ENCODE assay signal across 27 cellular contexts in genomic region chr6:159499034-159499433, GRCh38.
"Had no signal": no experiment of that assay in that cellular context is flagged by ENCODE, and none has a peak within 500 bp of the region (broad histone marks: within the 10 kb centered on the region; RNA-seq: fewer than 3 reads in every experiment).

No MANE protein-coding gene starts in this region.

- H3K27ac ChIP-seq: left lung, lower lobe of right lung, pancreas, prostate gland, skin epidermis, tibial nerve, uterus had no signal

- H3K4me3 ChIP-seq: left lung, lower lobe of right lung, pancreas, prostate gland, skin epidermis, tibial nerve, uterus had no signal

- H3K36me3 ChIP-seq: left lung, lower lobe of right lung, pancreas, prostate gland, tibial nerve, uterus had no signal

- ATAC-seq: left colon; left lung; lower lobe of right lung; naive thymus-derived CD8-positive, alpha-beta T cell; pancreas; right cardiac atrium; sciatic nerve; stimulated activated effector memory CD8-positive, alpha-beta T cell treated with anti-CD3 and anti-CD28 coated beads, Interleukin-12 subunit alpha, Interleukin-12 subunit beta, amount 100 ng/mL, for 72 hours; stimulated activated naive CD8-positive, alpha-beta T cell treated with anti-CD3 and anti-CD28 coated beads, Interleukin-15, amount 100 ng/mL, for 72 hours had no signal

- H3K4me1 ChIP-seq: left lung, lower lobe of right lung, pancreas, prostate gland, uterus had no signal

- FAIRE-seq: islet of Langerhans, kidney, pancreas had no signal

- DNase-seq: hypothalamus; immature natural killer cell; kidney; left colon; left lung; lower lobe of right lung; mammary epithelial cell; mesenchymal stem cell; naive thymus-derived CD8-positive, alpha-beta T cell; nucleus accumbens; pancreas; posterior cingulate gyrus; retina; right cardiac atrium; stimulated activated CD4-positive, alpha-beta T cell treated with anti-CD3 and anti-CD28 coated beads, Interleukin-12 subunit alpha, Interleukin-12 subunit beta, amount 100 ng/mL, for 4 hours; stimulated activated CD4-positive, alpha-beta T cell treated with anti-CD3 and anti-CD28 coated beads, Interleukin-15, amount 100 ng/mL, for 24 hours; stimulated activated CD4-positive, alpha-beta T cell treated with anti-CD3 and anti-CD28 coated beads, Interleukin-4, amount 100 ng/mL, for 24 hours; stimulated activated naive CD4-positive, alpha-beta T cell; stimulated activated naive CD8-positive, alpha-beta T cell treated with anti-CD3 and anti-CD28 coated beads, Interleukin-15, amount 100 ng/mL, for 72 hours; substantia nigra; uterus had no signal

- H3K9me3 ChIP-seq: pancreas, prostate gland, uterus had no signal

- H3K27me3 ChIP-seq: left lung, pancreas, tibial nerve, uterus had no signal
